In the genomic region with DNA sequence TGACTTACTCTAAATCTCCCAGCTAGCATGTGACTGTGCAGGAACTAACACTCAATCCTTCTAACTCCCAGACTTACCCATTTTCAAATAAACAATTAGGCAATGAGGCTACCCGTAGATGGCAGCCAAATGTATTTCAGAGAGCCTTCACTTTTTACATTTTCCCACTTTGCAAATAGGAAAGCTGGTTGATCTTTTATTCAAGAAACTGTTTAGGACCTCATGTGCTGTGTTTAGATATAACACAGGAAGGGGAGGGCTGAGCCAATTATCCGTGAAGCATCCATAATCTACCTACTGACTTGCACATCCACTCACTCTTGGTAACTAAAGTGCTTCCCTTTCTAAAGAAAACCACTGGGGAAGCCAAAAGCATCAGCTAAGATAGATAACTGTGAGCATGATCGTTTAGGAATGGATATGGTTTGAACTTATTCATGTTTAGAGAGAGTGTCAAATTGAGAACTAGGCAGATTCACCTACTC, we compare ENCODE assay signal across 2 cellular contexts.
A peak's percentile ranks its signal among the peaks of the same experiment; 100 is the strongest.
TF ChIP-seq lines count a peak whose summit lies in the region.

No MANE protein-coding gene starts in this region.

TF ChIP-seq in HEK293, 187 proteins besides CTCF, POLR2A, EP300 and RAD21 (continued from another document):
- peak; percentile 39; the same call in 1 of the 2 replicates for TF ChIP-seq PRDM4 (tag by site-specific recombination; IDR thresholded peaks at IDR 0.05)
- TF ChIP-seq ZBTB17 (tag by site-specific recombination; IDR thresholded peaks at IDR 0.05), result peak; percentile 14; the same call in 1 of the 2 replicates
- TF ChIP-seq ZNF785 (tag by site-specific recombination; IDR thresholded peaks at IDR 0.05), result no peak
- TF ChIP-seq FEZF1 (tag by site-specific recombination; IDR thresholded peaks at IDR 0.05), result peak; percentile 71
- TF ChIP-seq ZNF221 (tag by site-specific recombination; IDR thresholded peaks at IDR 0.05; ENCODE audit: borderline replicate concordance), result no peak
- TF ChIP-seq, protein P1, sequence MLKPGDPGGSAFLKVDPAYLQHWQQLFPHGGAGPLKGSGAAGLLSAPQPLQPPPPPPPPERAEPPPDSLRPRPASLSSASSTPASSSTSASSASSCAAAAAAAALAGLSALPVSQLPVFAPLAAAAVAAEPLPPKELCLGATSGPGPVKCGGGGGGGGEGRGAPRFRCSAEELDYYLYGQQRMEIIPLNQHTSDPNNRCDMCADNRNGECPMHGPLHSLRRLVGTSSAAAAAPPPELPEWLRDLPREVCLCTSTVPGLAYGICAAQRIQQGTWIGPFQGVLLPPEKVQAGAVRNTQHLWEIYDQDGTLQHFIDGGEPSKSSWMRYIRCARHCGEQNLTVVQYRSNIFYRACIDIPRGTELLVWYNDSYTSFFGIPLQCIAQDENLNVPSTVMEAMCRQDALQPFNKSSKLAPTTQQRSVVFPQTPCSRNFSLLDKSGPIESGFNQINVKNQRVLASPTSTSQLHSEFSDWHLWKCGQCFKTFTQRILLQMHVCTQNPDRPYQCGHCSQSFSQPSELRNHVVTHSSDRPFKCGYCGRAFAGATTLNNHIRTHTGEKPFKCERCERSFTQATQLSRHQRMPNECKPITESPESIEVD (tag by site-specific recombination; IDR thresholded peaks at IDR 0.05), result peak; percentile 85
- TF ChIP-seq, protein P2, sequence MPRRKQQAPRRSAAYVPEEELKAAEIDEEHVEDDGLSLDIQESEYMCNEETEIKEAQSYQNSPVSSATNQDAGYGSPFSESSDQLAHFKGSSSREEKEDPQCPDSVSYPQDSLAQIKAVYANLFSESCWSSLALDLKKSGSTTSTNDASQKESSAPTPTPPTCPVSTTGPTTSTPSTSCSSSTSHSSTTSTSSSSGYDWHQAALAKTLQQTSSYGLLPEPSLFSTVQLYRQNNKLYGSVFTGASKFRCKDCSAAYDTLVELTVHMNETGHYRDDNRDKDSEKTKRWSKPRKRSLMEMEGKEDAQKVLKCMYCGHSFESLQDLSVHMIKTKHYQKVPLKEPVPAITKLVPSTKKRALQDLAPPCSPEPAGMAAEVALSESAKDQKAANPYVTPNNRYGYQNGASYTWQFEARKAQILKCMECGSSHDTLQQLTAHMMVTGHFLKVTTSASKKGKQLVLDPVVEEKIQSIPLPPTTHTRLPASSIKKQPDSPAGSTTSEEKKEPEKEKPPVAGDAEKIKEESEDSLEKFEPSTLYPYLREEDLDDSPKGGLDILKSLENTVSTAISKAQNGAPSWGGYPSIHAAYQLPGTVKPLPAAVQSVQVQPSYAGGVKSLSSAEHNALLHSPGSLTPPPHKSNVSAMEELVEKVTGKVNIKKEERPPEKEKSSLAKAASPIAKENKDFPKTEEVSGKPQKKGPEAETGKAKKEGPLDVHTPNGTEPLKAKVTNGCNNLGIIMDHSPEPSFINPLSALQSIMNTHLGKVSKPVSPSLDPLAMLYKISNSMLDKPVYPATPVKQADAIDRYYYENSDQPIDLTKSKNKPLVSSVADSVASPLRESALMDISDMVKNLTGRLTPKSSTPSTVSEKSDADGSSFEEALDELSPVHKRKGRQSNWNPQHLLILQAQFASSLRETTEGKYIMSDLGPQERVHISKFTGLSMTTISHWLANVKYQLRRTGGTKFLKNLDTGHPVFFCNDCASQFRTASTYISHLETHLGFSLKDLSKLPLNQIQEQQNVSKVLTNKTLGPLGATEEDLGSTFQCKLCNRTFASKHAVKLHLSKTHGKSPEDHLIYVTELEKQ (tag by site-specific recombination; IDR thresholded peaks at IDR 0.05; ENCODE audit: borderline replicate concordance), result no peak
- TF ChIP-seq ZNF585B (tag by site-specific recombination; IDR thresholded peaks at IDR 0.05), result no peak
- TF ChIP-seq PRDM1 (tag by site-specific recombination; IDR thresholded peaks at IDR 0.05), result peak; percentile 80

TF ChIP-seq in K562, 482 proteins besides CTCF, POLR2A, EP300 and RAD21 (continued from another document):
- TF ChIP-seq, protein P3, sequence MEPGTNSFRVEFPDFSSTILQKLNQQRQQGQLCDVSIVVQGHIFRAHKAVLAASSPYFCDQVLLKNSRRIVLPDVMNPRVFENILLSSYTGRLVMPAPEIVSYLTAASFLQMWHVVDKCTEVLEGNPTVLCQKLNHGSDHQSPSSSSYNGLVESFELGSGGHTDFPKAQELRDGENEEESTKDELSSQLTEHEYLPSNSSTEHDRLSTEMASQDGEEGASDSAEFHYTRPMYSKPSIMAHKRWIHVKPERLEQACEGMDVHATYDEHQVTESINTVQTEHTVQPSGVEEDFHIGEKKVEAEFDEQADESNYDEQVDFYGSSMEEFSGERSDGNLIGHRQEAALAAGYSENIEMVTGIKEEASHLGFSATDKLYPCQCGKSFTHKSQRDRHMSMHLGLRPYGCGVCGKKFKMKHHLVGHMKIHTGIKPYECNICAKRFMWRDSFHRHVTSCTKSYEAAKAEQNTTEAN (CRISPR knock-in tag; IDR thresholded peaks at IDR 0.05), result no peak
- TF ChIP-seq PHF8 (IDR thresholded peaks at IDR 0.05; ENCODE audit: borderline replicate concordance, low read length), result no peak
- TF ChIP-seq KLF13 (tag; IDR thresholded peaks at IDR 0.05; ENCODE audit: borderline replicate concordance, low read depth), result no peak
- no peak for TF ChIP-seq GATAD2B (IDR thresholded peaks at IDR 0.05; ENCODE audit: borderline replicate concordance)
- 0 out of 2 replicates have a peak, but pooled peaks have one; percentile 10 for TF ChIP-seq TAL1 (IDR thresholded peaks at IDR 0.05)
- no peak for TF ChIP-seq NONO (IDR thresholded peaks at IDR 0.05; ENCODE audit: low read depth in 2 of 2, low read length in 1 of 2)
- TF ChIP-seq RCOR1 (IDR thresholded peaks at IDR 0.05; ENCODE audit: borderline replicate concordance in 1 of 2, low read depth in 2 of 2, low read length in 2 of 2), result peak in 1 of 2 experiments; percentile 26; a peak in 1 of 4 replicates
- TF ChIP-seq, protein P4, sequence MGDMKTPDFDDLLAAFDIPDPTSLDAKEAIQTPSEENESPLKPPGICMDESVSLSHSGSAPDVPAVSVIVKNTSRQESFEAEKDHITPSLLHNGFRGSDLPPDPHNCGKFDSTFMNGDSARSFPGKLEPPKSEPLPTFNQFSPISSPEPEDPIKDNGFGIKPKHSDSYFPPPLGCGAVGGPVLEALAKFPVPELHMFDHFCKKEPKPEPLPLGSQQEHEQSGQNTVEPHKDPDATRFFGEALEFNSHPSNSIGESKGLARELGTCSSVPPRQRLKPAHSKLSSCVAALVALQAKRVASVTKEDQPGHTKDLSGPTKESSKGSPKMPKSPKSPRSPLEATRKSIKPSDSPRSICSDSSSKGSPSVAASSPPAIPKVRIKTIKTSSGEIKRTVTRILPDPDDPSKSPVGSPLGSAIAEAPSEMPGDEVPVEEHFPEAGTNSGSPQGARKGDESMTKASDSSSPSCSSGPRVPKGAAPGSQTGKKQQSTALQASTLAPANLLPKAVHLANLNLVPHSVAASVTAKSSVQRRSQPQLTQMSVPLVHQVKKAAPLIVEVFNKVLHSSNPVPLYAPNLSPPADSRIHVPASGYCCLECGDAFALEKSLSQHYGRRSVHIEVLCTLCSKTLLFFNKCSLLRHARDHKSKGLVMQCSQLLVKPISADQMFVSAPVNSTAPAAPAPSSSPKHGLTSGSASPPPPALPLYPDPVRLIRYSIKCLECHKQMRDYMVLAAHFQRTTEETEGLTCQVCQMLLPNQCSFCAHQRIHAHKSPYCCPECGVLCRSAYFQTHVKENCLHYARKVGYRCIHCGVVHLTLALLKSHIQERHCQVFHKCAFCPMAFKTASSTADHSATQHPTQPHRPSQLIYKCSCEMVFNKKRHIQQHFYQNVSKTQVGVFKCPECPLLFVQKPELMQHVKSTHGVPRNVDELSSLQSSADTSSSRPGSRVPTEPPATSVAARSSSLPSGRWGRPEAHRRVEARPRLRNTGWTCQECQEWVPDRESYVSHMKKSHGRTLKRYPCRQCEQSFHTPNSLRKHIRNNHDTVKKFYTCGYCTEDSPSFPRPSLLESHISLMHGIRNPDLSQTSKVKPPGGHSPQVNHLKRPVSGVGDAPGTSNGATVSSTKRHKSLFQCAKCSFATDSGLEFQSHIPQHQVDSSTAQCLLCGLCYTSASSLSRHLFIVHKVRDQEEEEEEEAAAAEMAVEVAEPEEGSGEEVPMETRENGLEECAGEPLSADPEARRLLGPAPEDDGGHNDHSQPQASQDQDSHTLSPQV (IDR thresholded peaks at IDR 0.05), result peak; percentile 13; the same call in 1 of the 2 replicates
- peak; percentile 37 for TF ChIP-seq ARID1B (IDR thresholded peaks at IDR 0.05)
- TF ChIP-seq TFAP4 (CRISPR knock-in tag; IDR thresholded peaks at IDR 0.05; ENCODE audit: borderline replicate concordance), result no peak
- peak; percentile 21 for TF ChIP-seq ASH1L (IDR thresholded peaks at IDR 0.05; ENCODE audit: borderline replicate concordance, low read depth, partially characterized antibody)
- TF ChIP-seq ZNF707 (CRISPR knock-in tag; conservative IDR thresholded peaks at IDR 0.05), result no peak
- no peak for TF ChIP-seq CBFA2T2 (conservative IDR thresholded peaks at IDR 0.05)
- TF ChIP-seq JUND (IDR thresholded peaks at IDR 0.05; ENCODE audit: borderline replicate concordance, low read depth, low read length), result peak; percentile 4; the same call in 1 of the 2 replicates
- no peak for TF ChIP-seq JUND (tag; IDR thresholded peaks at IDR 0.05; ENCODE audit: borderline replicate concordance, low read depth, low read length)
- TF ChIP-seq MTA2 (IDR thresholded peaks at IDR 0.05; ENCODE audit: low read depth), result no peak
- no peak for TF ChIP-seq ZNF518B (CRISPR knock-in tag; IDR thresholded peaks at IDR 0.05)
- TF ChIP-seq HMBOX1 (IDR thresholded peaks at IDR 0.05), result peak; percentile 94
- TF ChIP-seq CTBP1 (IDR thresholded peaks at IDR 0.05; ENCODE audit: borderline replicate concordance), result peak; percentile 63; the same call in 1 of the 2 replicates
- TF ChIP-seq SMAD1 (IDR thresholded peaks at IDR 0.05; ENCODE audit: low read depth, low read length, partially characterized antibody), result no peak
- TF ChIP-seq CBFA2T3 (IDR thresholded peaks at IDR 0.05), result peak; percentile 22; the same call in 1 of the 2 replicates
- TF ChIP-seq POU5F1 (IDR thresholded peaks at IDR 0.05; ENCODE audit: borderline replicate concordance, low read depth, low read length, partially characterized antibody), result no peak
- no peak for TF ChIP-seq MXD1 (CRISPR knock-in tag; IDR thresholded peaks at IDR 0.05; ENCODE audit: borderline replicate concordance, poor library complexity, severe bottlenecking)
- TF ChIP-seq SNIP1 (IDR thresholded peaks at IDR 0.05; ENCODE audit: low read depth), result no peak
- no peak for TF ChIP-seq SLC30A9 (CRISPR knock-in tag; IDR thresholded peaks at IDR 0.05)
- TF ChIP-seq RNF2 (IDR thresholded peaks at IDR 0.05), result no peak
- no peak for TF ChIP-seq SMC3 (conservative IDR thresholded peaks at IDR 0.05; ENCODE audit: insufficient read depth, low read depth, low read length)
- no peak for TF ChIP-seq ATF1 (CRISPR knock-in tag; IDR thresholded peaks at IDR 0.05)
- TF ChIP-seq ATF1 (tag; IDR thresholded peaks at IDR 0.05), result no peak
- TF ChIP-seq PCBP2 (IDR thresholded peaks at IDR 0.05; ENCODE audit: low read depth, low read length, poor library complexity, severe bottlenecking), result no peak
- no peak for TF ChIP-seq IFI16 (CRISPR knock-in tag; IDR thresholded peaks at IDR 0.05)
- TF ChIP-seq SREBF2 (CRISPR knock-in tag; IDR thresholded peaks at IDR 0.05), result no peak
- no peak for TF ChIP-seq ELF4 (CRISPR knock-in tag; IDR thresholded peaks at IDR 0.05)
- 0 out of 2 replicates have a peak, but pooled peaks have one; percentile 31 for TF ChIP-seq ZEB2 (IDR thresholded peaks at IDR 0.05)
- no peak for TF ChIP-seq THRA (IDR thresholded peaks at IDR 0.05)
